ENCODE assay signal across 17 cellular contexts in genomic region chr5:180788651-180789410, GRCh38. TPM values are rescaled to one million over a fixed set of nuclear protein-coding genes. Genes with fewer than 3 reads are reported as not detected.
"Had no signal": no experiment of that assay in that cellular context is flagged by ENCODE, and none has a peak within 500 bp of the region (broad histone marks: within the 10 kb centered on the region; RNA-seq: fewer than 3 reads in every experiment).

No MANE protein-coding gene starts in this region.

RNA-seq across cellular contexts. Expression of gene OR2Y1, which starts 49.0 kb away (rescaled TPM):
- total RNA-seq: activated T-helper 1 cell treated with anti-CD3 and anti-CD28 coated beads, Interleukin-12 subunit alpha, Interleukin-12 subunit beta, Interleukin-2, Interleukin-4 antibody, amounts not matched to agents 30 ng/mL and 10 ng/mL and 1 ng/mL, durations not matched to agents 14 hours and 24 hours and 36 hours; bronchial epithelial cell; dermis blood vessel endothelial cell; heart left ventricle; kidney; left colon; liver; mammary epithelial cell; mesothelial cell of epicardium; psoas muscle; sigmoid colon; T-helper 2 cell treated with Interferon-gamma antibody and Interleukin-4, amounts not matched to agents 100 ng/mL and 5 ng/mL, for 36 hours; temporal lobe; transverse colon; WTC11 had no signal
- polyA plus RNA-seq: heart left ventricle, immature natural killer cell, liver, mammary epithelial cell, psoas muscle, sigmoid colon, small intestine had no signal
